16 cellular contexts compared by ENCODE assay signal in genomic region chr6:35970181-35970580, GRCh38. TPM values are rescaled to one million over a fixed set of nuclear protein-coding genes. Genes with fewer than 3 reads are reported as not detected.
DNase-seq lines count a peak whose midpoint lies in the region; ATAC-seq and TF ChIP-seq lines count a peak whose summit lies in the region.
"Had no signal": no experiment of that assay in that cellular context is flagged by ENCODE, and none has a peak within 500 bp of the region (broad histone marks: within the 10 kb centered on the region; RNA-seq: fewer than 3 reads in every experiment).

No MANE protein-coding gene starts in this region.

- no peaks in the 10 kb centered on the region for H3K9me3 ChIP-seq in RWPE2 (ENCODE audit: severe bottlenecking)
- no peaks in the 10 kb centered on the region for H3K9me3 ChIP-seq in fibroblast of lung (ENCODE audit: control insufficient read depth, insufficient read depth, low read depth, low read length)
- no peaks in the 10 kb centered on the region for H3K9me3 ChIP-seq in mucosa of descending colon
- H3K9me3 ChIP-seq: heart left ventricle, thyroid gland had no signal

- H3K36me3 ChIP-seq in RWPE2 (ENCODE audit: low read depth): no peaks in the 10 kb centered on the region
- no peaks in the 10 kb centered on the region for H3K36me3 ChIP-seq in fibroblast of lung (ENCODE audit: control insufficient read depth, insufficient read depth, low read length)
- no peaks in the 10 kb centered on the region for H3K36me3 ChIP-seq in mucosa of descending colon (ENCODE audit: low read depth)
- H3K36me3 ChIP-seq: heart left ventricle, thyroid gland had no signal

- TF ChIP-seq CTCF in RWPE2 (IDR thresholded peaks at IDR 0.05; ENCODE audit: poor library complexity, severe bottlenecking) (no peak), fibroblast of lung (conservative IDR thresholded peaks at IDR 0.05 in 1 of 2, IDR thresholded peaks at IDR 0.05 in 1 of 2; ENCODE audit: low read depth in 1 of 2, low read length in 2 of 2) (no peak), retinal pigment epithelial cell (conservative IDR thresholded peaks at IDR 0.05; ENCODE audit: low read depth, low read length) (no peak), mucosa of descending colon (IDR thresholded peaks at IDR 0.05) (no peak)

- no peaks in the 10 kb centered on the region for H3K27me3 ChIP-seq in RWPE2 (ENCODE audit: insufficient read depth, poor library complexity, severe bottlenecking)
- no peaks in the 10 kb centered on the region for H3K27me3 ChIP-seq in fibroblast of lung (ENCODE audit: control insufficient read depth, insufficient read depth, low read length)
- H3K27me3 ChIP-seq: heart left ventricle, thyroid gland had no signal

- H3K4me3 ChIP-seq in RWPE2 (ENCODE audit: severe bottlenecking) (no peak overlapping the region), fibroblast of lung (replicated peaks in 1 of 4; ENCODE audit: control extremely low read depth in 1 of 4, insufficient read depth in 1 of 4, low read depth in 3 of 4, low read length in 4 of 4) (no peak overlapping the region), retinal pigment epithelial cell (ENCODE audit: low read length) (no peak overlapping the region), mucosa of descending colon (no peak overlapping the region)
- H3K4me3 ChIP-seq: heart left ventricle, thyroid gland had no signal

- H3K9ac ChIP-seq in fibroblast of lung (ENCODE audit: insufficient read depth, low read length): no peak overlapping the region

- H3K79me2 ChIP-seq in fibroblast of lung (ENCODE audit: control insufficient read depth, insufficient read depth, low read length): no peaks in the 10 kb centered on the region

- H3K4me1 ChIP-seq in RWPE2 (ENCODE audit: insufficient read depth, poor library complexity, severe bottlenecking) (no peaks in the 10 kb centered on the region), fibroblast of lung (ENCODE audit: control insufficient read depth, extremely low read depth, insufficient read depth, low read length) (no peaks in the 10 kb centered on the region), mucosa of descending colon (ENCODE audit: low read depth) (no peaks in the 10 kb centered on the region)

- intact Hi-C loops in mucosa of descending colon (cut with DNase I, micrococcal nuclease): no loop called here

- no peaks in the 10 kb centered on the region for H4K20me1 ChIP-seq in fibroblast of lung (ENCODE audit: control insufficient read depth, extremely low read depth, insufficient read depth, low read length)

- DNase-seq in H4 (ENCODE audit: low spot score): peak; percentile 11
- no peak for DNase-seq in RWPE2 (ENCODE audit: low spot score)
- DNase-seq in fibroblast of lung (ENCODE audit: low read depth in 2 of 2): peak; percentile 59 to 79
- DNase-seq in retinal pigment epithelial cell (ENCODE audit: low read depth): peak; percentile 29
- no peak for DNase-seq in GOT3 (lab: John Stamatoyannopoulos, UW)
- DNase-seq in NCI-H146 treated with DMSO at 0.1 percent for 48 hours (lab: John Stamatoyannopoulos, UW; ENCODE audit: unreplicated experiment): no peak
- no peak for DNase-seq in mucosa of descending colon
- no peak for DNase-seq in DMS 273 (lab: John Stamatoyannopoulos, UW; ENCODE audit: unreplicated experiment)
- DNase-seq: activated T-cell treated with anti-CD3 and anti-CD28 coated beads, Interleukin-2, amount 50 U/mL, for 1 hour; heart left ventricle; NCI-H2227 treated with DMSO at 0.1 percent for 48 hours; stimulated activated CD4-positive, alpha-beta T cell treated with anti-CD3 and anti-CD28 coated beads, Interleukin-15, amount 100 ng/mL, for 24 hours; T-helper 1 cell; thyroid gland had no signal

- no peak overlapping the region for H3K4me2 ChIP-seq in fibroblast of lung (ENCODE audit: extremely low read depth, insufficient read depth, low read length)

- H2AFZ ChIP-seq in fibroblast of lung (ENCODE audit: low read length): peak overlapping the region; percentile 42

- peak; percentile 79; the same call in 2 of the 3 replicates for ATAC-seq in RWPE2 (ENCODE audit: low read depth)
- ATAC-seq in mucosa of descending colon: no peak
- ATAC-seq: heart left ventricle had no signal

- no peak overlapping the region for H3K27ac ChIP-seq in RWPE2 (ENCODE audit: poor library complexity, severe bottlenecking)
- H3K27ac ChIP-seq in fibroblast of lung (ENCODE audit: insufficient read depth, low read length): no peak overlapping the region
- H3K27ac ChIP-seq: heart left ventricle, thyroid gland had no signal

RNA-seq across cellular contexts. Expression of gene SRPK1, which starts 49.3 kb away (rescaled TPM):
- total RNA-seq in H4 (2014; rRNA removed; shearing (Covaris generic)): 49.2 and 61.0 TPM in 2 replicates
- 34.7 and 44.8 TPM in 2 replicates for total RNA-seq in fibroblast of lung
- 22.2 and 33.1 TPM in 2 replicates for polyA plus RNA-seq in fibroblast of lung
- 18.1 and 21.4 TPM in 2 replicates for polyA plus RNA-seq in fibroblast of lung (2012)
- polyA minus RNA-seq in fibroblast of lung (ENCODE audit: low replicate concordance): 2.2 and 20.8 TPM in 2 replicates
- 10 to 100 TPM; 57.3 to 84.3 (median 75.8) TPM for total RNA-seq in mucosa of descending colon

RNA-seq across cellular contexts. Expression of gene SLC26A8, which starts 54.3 kb away (rescaled TPM):
- total RNA-seq in H4 (2014; rRNA removed; shearing (Covaris generic)): 0.04 TPM in 1 of 2 replicates, not detected in the other
- total RNA-seq in fibroblast of lung: not detected in 2 replicates
- polyA plus RNA-seq in fibroblast of lung: 0.02 TPM in 1 of 2 replicates, not detected in the other
- not detected in 2 replicates for polyA plus RNA-seq in fibroblast of lung (2012)
- polyA minus RNA-seq in fibroblast of lung (ENCODE audit: low replicate concordance): not detected in 2 replicates
- total RNA-seq in mucosa of descending colon: 1 to 10 TPM in 1 of 3 donors, under 1 TPM in 2; 0.28 to 1.0 (median 0.35) TPM
- total RNA-seq: lower leg skin, osteocyte had no signal

RNA-seq across cellular contexts. Expression of gene MAPK14, which starts 57.4 kb away (rescaled TPM):
- total RNA-seq in H4 (2014; rRNA removed; shearing (Covaris generic)): 35.7 and 37.6 TPM in 2 replicates
- total RNA-seq in fibroblast of lung (44.4 and 57.8 TPM in 2 replicates), mucosa of descending colon (10 to 100 TPM; 56.1 to 67.7 (median 63.2) TPM)
- 39.7 and 55.9 TPM in 2 replicates for polyA plus RNA-seq in fibroblast of lung
- 25.2 and 32.7 TPM in 2 replicates for polyA plus RNA-seq in fibroblast of lung (2012)
- 20.8 and 34.3 TPM in 2 replicates for polyA minus RNA-seq in fibroblast of lung (ENCODE audit: low replicate concordance)

Comparison
In these comparisons a context has a peak if more than half of its experiments do, and no peak if none do; other contexts are left out.
1. DNase-seq: peak in H4 (single experiment), fibroblast of lung (2 of 2) and retinal pigment epithelial cell (single experiment); none in RWPE2 (single experiment), GOT3 (single experiment), NCI-H146 treated with DMSO at 0.1 percent for 48 hours (single experiment), mucosa of descending colon (0 of 3) and DMS 273 (single experiment).